ENCODE assay signal across 19 cellular contexts in the genomic region with DNA sequence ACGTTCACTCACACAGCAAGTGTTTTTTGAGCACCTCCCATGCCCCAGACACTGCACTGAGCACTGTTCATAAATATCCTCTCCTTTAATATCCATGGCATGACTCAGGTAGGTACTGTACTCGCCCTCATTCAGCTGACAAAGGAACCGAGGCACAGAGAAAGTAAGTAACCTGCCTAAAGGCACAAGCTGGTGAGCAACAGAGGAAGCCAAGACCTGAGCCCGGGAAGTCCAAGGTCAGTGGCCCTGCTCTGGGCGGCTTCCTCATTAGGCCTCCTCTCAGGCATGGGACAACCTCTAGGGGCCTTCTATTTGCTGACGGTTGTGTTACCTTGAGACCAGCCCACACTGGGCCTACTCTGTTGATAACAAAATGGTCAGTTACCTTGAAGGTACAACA. TPM values are rescaled to one million over a fixed set of nuclear protein-coding genes. Genes with fewer than 3 reads are reported as not detected.
DNase-seq lines count a peak whose midpoint lies in the region; ATAC-seq and TF ChIP-seq lines count a peak whose summit lies in the region.
"Had no signal": no experiment of that assay in that cellular context is flagged by ENCODE, and none has a peak within 500 bp of the region (broad histone marks: within the 10 kb centered on the region; RNA-seq: fewer than 3 reads in every experiment).

No MANE protein-coding gene starts in this region.

- H3K27me3 Mint-ChIP-seq in endodermal cell (ENCODE audit: insufficient read depth), result no peaks in the 10 kb centered on the region
- H3K27me3 Mint-ChIP-seq in nephron progenitor cell (ENCODE audit: low read depth, poor library complexity), result peaks cover 5% of the 10 kb centered on the region
- H3K27me3 Mint-ChIP-seq: CD4-positive, CD25-positive, alpha-beta regulatory T cell had no signal

- TF ChIP-seq CTCF in RWPE2 (IDR thresholded peaks at IDR 0.05; ENCODE audit: poor library complexity, severe bottlenecking) (no peak), endodermal cell (conservative IDR thresholded peaks at IDR 0.05) (no peak), nephron progenitor cell (IDR thresholded peaks at IDR 0.05) (no peak)

- no peaks in the 10 kb centered on the region for H3K36me3 Mint-ChIP-seq in endodermal cell (ENCODE audit: low read depth)
- peaks cover 4% of the 10 kb centered on the region for H3K36me3 Mint-ChIP-seq in nephron progenitor cell (ENCODE audit: low read depth)

- no peak overlapping the region for H3K9ac ChIP-seq in endodermal cell (ENCODE audit: extremely low read depth, low read length, poor library complexity, severe bottlenecking)

- peak; percentile 21 for DNase-seq in activated effector memory CD4-positive, alpha-beta T cell treated with anti-CD3 and anti-CD28 coated beads, Interleukin-2, amount 50 U/mL, for 16 hours
- no peak for DNase-seq in activated effector memory CD4-positive, alpha-beta T cell treated with Interleukin-2 at 50 U/mL for 16 hours
- no peak for DNase-seq in RWPE2 (ENCODE audit: low spot score)
- DNase-seq in endodermal cell, result peak; percentile 32
- DNase-seq in stimulated activated CD8-positive, alpha-beta memory T cell treated with anti-CD3 and anti-CD28 coated beads, Interleukin-4, amount 100 ng/mL, for 48 hours, result peak; percentile 19
- no peak for DNase-seq in nephron progenitor cell
- DNase-seq in NCI-H2196 (lab: John Stamatoyannopoulos, UW; ENCODE audit: unreplicated experiment), result no peak
- DNase-seq: CD4-positive, CD25-positive, alpha-beta regulatory T cell; EL; GF-D8; GOT3; IMR-90; NCI-H1105; NCI-H2029 treated with DMSO at 0.1 percent for 48 hours; NCI-H524 treated with DMSO at 0.1 percent for 48 hours; NCI-H82; OCI-M1; Right ventricle myocardium superior had no signal

- ATAC-seq in RWPE2 (ENCODE audit: low read depth), result peak; percentile 17; the same call in 1 of the 3 replicates
- ATAC-seq: A549 had no signal

- H3K27ac Mint-ChIP-seq in endodermal cell, result no peak overlapping the region
- H3K27ac Mint-ChIP-seq in nephron progenitor cell, result no peak overlapping the region
- H3K27ac Mint-ChIP-seq: CD4-positive, CD25-positive, alpha-beta regulatory T cell had no signal

- H3K27me3 ChIP-seq in RWPE2 (ENCODE audit: insufficient read depth, poor library complexity, severe bottlenecking) (no peaks in the 10 kb centered on the region), endodermal cell (ENCODE audit: control insufficient read depth, insufficient read depth, low read length, poor library complexity, severe bottlenecking) (no peaks in the 10 kb centered on the region)

- H3K27ac ChIP-seq in RWPE2 (ENCODE audit: poor library complexity, severe bottlenecking) (no peak overlapping the region), endodermal cell (ENCODE audit: low read depth, low read length) (no peak overlapping the region)
- H3K27ac ChIP-seq: A549 had no signal

- WGBS in endodermal cell (ENCODE audit: insufficient coverage in 1 of 2, insufficient read length in 1 of 2), 2 experiments, result 92 to 95% methylated on average over 4 to 6 of the region's 6 CpGs

- H3K4me1 Mint-ChIP-seq in endodermal cell (peaks cover 2% of the 10 kb centered on the region), nephron progenitor cell (peaks cover 10% of the 10 kb centered on the region)

- H3K4me3 ChIP-seq in RWPE2 (ENCODE audit: severe bottlenecking) (no peak overlapping the region), endodermal cell (ENCODE audit: low read length) (no peak overlapping the region)
- H3K4me3 ChIP-seq: A549 had no signal

- no peak overlapping the region for H3K4me3 Mint-ChIP-seq in endodermal cell
- no peak overlapping the region for H3K4me3 Mint-ChIP-seq in nephron progenitor cell
- H3K4me3 Mint-ChIP-seq: CD4-positive, CD25-positive, alpha-beta regulatory T cell had no signal

- H3K36me3 ChIP-seq in RWPE2 (ENCODE audit: low read depth) (no peaks in the 10 kb centered on the region), endodermal cell (ENCODE audit: control insufficient read depth, insufficient read depth, low read length) (no peaks in the 10 kb centered on the region)

- H3K9me3 Mint-ChIP-seq in endodermal cell (peaks cover 3% of the 10 kb centered on the region), nephron progenitor cell (peaks cover 18% of the 10 kb centered on the region)

- H3K9me3 ChIP-seq in RWPE2 (ENCODE audit: severe bottlenecking) (no peaks in the 10 kb centered on the region), endodermal cell (ENCODE audit: control insufficient read depth, low read length) (no peaks in the 10 kb centered on the region)
- H3K9me3 ChIP-seq: A549 had no signal

- H3K4me1 ChIP-seq in RWPE2 (ENCODE audit: insufficient read depth, poor library complexity, severe bottlenecking), result no peaks in the 10 kb centered on the region
- H3K4me1 ChIP-seq in endodermal cell (ENCODE audit: control insufficient read depth, insufficient read depth, low read length), result no peaks in the 10 kb centered on the region
- H3K4me1 ChIP-seq: A549 had no signal

RNA-seq across cellular contexts. Expression of gene EZH2, which starts 45.1 kb away (rescaled TPM):
- total RNA-seq in endodermal cell, result 10 to 100 TPM; 40.2 to 46.0 TPM
- polyA plus RNA-seq in endodermal cell (2013, experiment 1 of 2), result 83.4 TPM
- 81.5 TPM for polyA plus RNA-seq in endodermal cell (2013, experiment 2 of 2)

Comparison
In these comparisons a context has a peak if more than half of its experiments do, and no peak if none do; other contexts are left out.
1. DNase-seq: peak in activated effector memory CD4-positive, alpha-beta T cell treated with anti-CD3 and anti-CD28 coated beads, Interleukin-2, amount 50 U/mL, for 16 hours (single experiment), endodermal cell (single experiment) and stimulated activated CD8-positive, alpha-beta memory T cell treated with anti-CD3 and anti-CD28 coated beads, Interleukin-4, amount 100 ng/mL, for 48 hours (single experiment); none in activated effector memory CD4-positive, alpha-beta T cell treated with Interleukin-2 at 50 U/mL for 16 hours (single experiment), RWPE2 (single experiment), nephron progenitor cell (single experiment) and NCI-H2196 (single experiment).